Comparison of ENCODE assay signal across 1 cellular context in genomic region chr1:9251501-9251900, GRCh38.
TF ChIP-seq lines count a peak whose summit lies in the region.

No MANE protein-coding gene starts in this region.

TF ChIP-seq in GM23338, 12 proteins besides CTCF, POLR2A, EP300 and RAD21 (continued from another document):
- TF ChIP-seq, protein P1, sequence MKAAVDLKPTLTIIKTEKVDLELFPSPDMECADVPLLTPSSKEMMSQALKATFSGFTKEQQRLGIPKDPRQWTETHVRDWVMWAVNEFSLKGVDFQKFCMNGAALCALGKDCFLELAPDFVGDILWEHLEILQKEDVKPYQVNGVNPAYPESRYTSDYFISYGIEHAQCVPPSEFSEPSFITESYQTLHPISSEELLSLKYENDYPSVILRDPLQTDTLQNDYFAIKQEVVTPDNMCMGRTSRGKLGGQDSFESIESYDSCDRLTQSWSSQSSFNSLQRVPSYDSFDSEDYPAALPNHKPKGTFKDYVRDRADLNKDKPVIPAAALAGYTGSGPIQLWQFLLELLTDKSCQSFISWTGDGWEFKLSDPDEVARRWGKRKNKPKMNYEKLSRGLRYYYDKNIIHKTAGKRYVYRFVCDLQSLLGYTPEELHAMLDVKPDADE (IDR thresholded peaks at IDR 0.05): no peak
- TF ChIP-seq EZH2 (IDR thresholded peaks at IDR 0.05; ENCODE audit: low read depth, unreplicated experiment): no peak
- no peak for TF ChIP-seq ZNF331 (CRISPR knock-in tag; IDR thresholded peaks at IDR 0.05; ENCODE audit: low read depth)
- TF ChIP-seq CREB1 (CRISPR knock-in tag; IDR thresholded peaks at IDR 0.05; ENCODE audit: low read depth): no peak
- TF ChIP-seq ZNF114 (CRISPR knock-in tag; IDR thresholded peaks at IDR 0.05): no peak
- TF ChIP-seq STAT1 (IDR thresholded peaks at IDR 0.05; ENCODE audit: unreplicated experiment): no peak
